9 cellular contexts compared by ENCODE assay signal in the genomic region with DNA sequence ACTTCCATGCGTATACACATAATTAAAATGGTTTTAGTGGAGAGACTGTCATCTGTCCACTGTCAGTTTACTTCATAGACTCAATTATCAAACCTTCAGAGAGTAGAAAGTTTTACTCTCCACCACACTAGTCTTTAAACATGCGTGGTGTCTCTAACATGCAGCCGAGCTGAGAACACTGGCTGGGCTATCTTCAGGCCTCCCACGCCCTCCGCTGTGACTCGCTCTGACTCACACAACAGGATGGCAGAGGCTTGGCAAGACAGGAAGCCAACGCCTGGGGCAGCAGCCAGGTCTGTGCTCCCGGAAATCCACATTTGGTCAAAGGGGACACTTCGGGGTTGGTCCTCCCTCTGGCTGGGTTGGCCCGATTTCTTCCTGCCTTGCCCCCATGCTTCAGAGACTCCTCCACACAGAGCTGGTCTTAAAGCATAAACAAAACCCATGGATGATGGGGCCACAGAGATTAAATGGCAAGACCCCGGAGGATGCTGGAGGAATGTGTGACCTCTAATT. TPM values are rescaled to one million over a fixed set of nuclear protein-coding genes. Genes with fewer than 3 reads are reported as not detected.
DNase-seq lines count a peak whose midpoint lies in the region; ATAC-seq, FAIRE-seq and TF ChIP-seq lines count a peak whose summit lies in the region.
"Had no signal": no experiment of that assay in that cellular context is flagged by ENCODE, and none has a peak within 500 bp of the region (broad histone marks: within the 10 kb centered on the region; RNA-seq: fewer than 3 reads in every experiment).

No MANE protein-coding gene starts in this region.

- H3F3A ChIP-seq in SU-DHL-6 (ENCODE audit: insufficient read depth), result peaks cover 70% of the 10 kb centered on the region

- no peak overlapping the region for H3K4me3 ChIP-seq in AG10803 (ENCODE audit: low read length)
- H3K4me3 ChIP-seq in SU-DHL-6 (ENCODE audit: insufficient read depth, low read length, poor library complexity, severe bottlenecking), result no peak overlapping the region
- H3K4me3 ChIP-seq in right atrium auricular region, result peak overlapping the region in 1 of 2 donors; percentile 21
- no peak overlapping the region for H3K4me3 ChIP-seq in small intestine (ENCODE audit: low read depth in 1 of 2, low read length in 2 of 2)
- H3K4me3 ChIP-seq: HAP-1 had no signal

- H2AFZ ChIP-seq in SU-DHL-6 (ENCODE audit: low read depth, low read length, severe bottlenecking), result no peak overlapping the region

- DNase-seq in AG10803 (ENCODE audit: low read depth) (peak; percentile 95), GM19239 (ENCODE audit: insufficient read length, low spot score) (no peak), right atrium auricular region (ENCODE audit: low spot score) (peak; percentile 97), small intestine (peak; percentile 96), SK-N-DZ (ENCODE audit: low spot score) (no peak)
- peak; percentile 72 for DNase-seq in activated naive CD8-positive, alpha-beta T cell treated with anti-CD3 and anti-CD28 coated beads, Interleukin-2, amount 10 ng/mL, durations not matched to agents 7 days and 5 days

- H3K9me3 ChIP-seq in SU-DHL-6 (ENCODE audit: insufficient read depth, low read length) (no peaks in the 10 kb centered on the region), right atrium auricular region (no peaks in the 10 kb centered on the region), small intestine (ENCODE audit: control insufficient read depth, low read depth) (no peaks in the 10 kb centered on the region)
- H3K9me3 ChIP-seq: HAP-1 had no signal

- H3K4me2 ChIP-seq in SU-DHL-6 (ENCODE audit: low read depth, low read length, poor library complexity, severe bottlenecking), result peak overlapping the region; percentile 98

- H3K4me1 Mint-ChIP-seq in activated naive CD8-positive, alpha-beta T cell treated with anti-CD3 and anti-CD28 coated beads, Interleukin-2, amount 10 ng/mL, durations not matched to agents 7 days and 5 days, result peaks cover 55% of the 10 kb centered on the region

- no peaks in the 10 kb centered on the region for H3K27me3 ChIP-seq in SU-DHL-6 (ENCODE audit: low read length)
- no peaks in the 10 kb centered on the region for H3K27me3 ChIP-seq in right atrium auricular region
- H3K27me3 ChIP-seq in small intestine (ENCODE audit: control insufficient read depth in 2 of 2, insufficient read depth in 2 of 2, low read length in 2 of 2), result no peaks in the 10 kb centered on the region

- peak overlapping the region; percentile 98 for H3K27ac ChIP-seq in SU-DHL-6 (ENCODE audit: low read depth, low read length)
- peak overlapping the region; percentile 79 to 89 for H3K27ac ChIP-seq in right atrium auricular region
- H3K27ac ChIP-seq in small intestine (ENCODE audit: low read depth in 1 of 2, low read length in 1 of 2), result peak overlapping the region; percentile 73 to 94

- WGBS in small intestine, 3 donors, result 18 to 26% (median 21%) methylated on average over 11 of the region's 11 CpGs

- ATAC-seq in HG03460 (IDR thresholded peaks at IDR 0.05; ENCODE audit: unreplicated experiment), result peak; percentile 51
- peak; percentile 79 for ATAC-seq in activated naive CD8-positive, alpha-beta T cell treated with anti-CD3 and anti-CD28 coated beads, Interleukin-2, amount 10 ng/mL, durations not matched to agents 7 days and 5 days (ENCODE audit: low read depth)

- FAIRE-seq in GM19239 (lab: Jason Lieb, UNC), result peak; percentile 88
- no peak for FAIRE-seq in small intestine (lab: Jason Lieb, UNC)

- H3K9ac ChIP-seq in SU-DHL-6 (ENCODE audit: low read length), result peak overlapping the region; percentile 69

- TF ChIP-seq CTCF in AG10803 (conservative IDR thresholded peaks at IDR 0.05; ENCODE audit: low read length) (no peak), SU-DHL-6 (IDR thresholded peaks at IDR 0.05; ENCODE audit: insufficient read depth, low read length, poor library complexity, severe bottlenecking) (no peak), right atrium auricular region (IDR thresholded peaks at IDR 0.05) (no peak)

- peak overlapping the region; percentile 57 for H3K4me3 Mint-ChIP-seq in activated naive CD8-positive, alpha-beta T cell treated with anti-CD3 and anti-CD28 coated beads, Interleukin-2, amount 10 ng/mL, durations not matched to agents 7 days and 5 days

- no peaks in the 10 kb centered on the region for H3K9me3 Mint-ChIP-seq in activated naive CD8-positive, alpha-beta T cell treated with anti-CD3 and anti-CD28 coated beads, Interleukin-2, amount 10 ng/mL, durations not matched to agents 7 days and 5 days

- peaks cover 15% of the 10 kb centered on the region for H3K27me3 Mint-ChIP-seq in activated naive CD8-positive, alpha-beta T cell treated with anti-CD3 and anti-CD28 coated beads, Interleukin-2, amount 10 ng/mL, durations not matched to agents 7 days and 5 days

- H3K4me1 ChIP-seq in right atrium auricular region (peaks cover 0 to 36% of the 10 kb centered on the region in 2 donors), small intestine (ENCODE audit: control insufficient read depth in 2 of 2, insufficient read depth in 1 of 2, low read depth in 1 of 2, low read length in 1 of 2) (peaks cover 8 to 12% of the 10 kb centered on the region in 2 donors)

- H3K36me3 ChIP-seq in SU-DHL-6 (ENCODE audit: low read length), result no peaks in the 10 kb centered on the region
- no peaks in the 10 kb centered on the region for H3K36me3 ChIP-seq in right atrium auricular region
- no peaks in the 10 kb centered on the region for H3K36me3 ChIP-seq in small intestine (ENCODE audit: control insufficient read depth in 2 of 2, insufficient read depth in 2 of 2, low read length in 2 of 2)
- H3K36me3 ChIP-seq: HAP-1 had no signal

- H3K27ac Mint-ChIP-seq in activated naive CD8-positive, alpha-beta T cell treated with anti-CD3 and anti-CD28 coated beads, Interleukin-2, amount 10 ng/mL, durations not matched to agents 7 days and 5 days, result peak overlapping the region; percentile 82

- H4K20me1 ChIP-seq in SU-DHL-6 (ENCODE audit: low read depth, low read length), result no peaks in the 10 kb centered on the region

- no peaks in the 10 kb centered on the region for H3K79me2 ChIP-seq in SU-DHL-6 (ENCODE audit: insufficient read depth, low read length)

- H3K36me3 Mint-ChIP-seq in activated naive CD8-positive, alpha-beta T cell treated with anti-CD3 and anti-CD28 coated beads, Interleukin-2, amount 10 ng/mL, durations not matched to agents 7 days and 5 days, result no peaks in the 10 kb centered on the region

- POLR2A ChIA-PET in activated naive CD8-positive, alpha-beta T cell treated with anti-CD3 and anti-CD28 coated beads, Interleukin-2, amount 10 ng/mL, durations not matched to agents 7 days and 5 days (lab: Charles Lee), result interaction anchor here (1.1 to 3.9 kb wide), 3 partner anchors 19 to 56 kb away, joined by 3 to 20 read pairs (median 6); a partner anchor contains a TSS

- no peaks in the 10 kb centered on the region for H3K9me2 ChIP-seq in SU-DHL-6 (replicated peaks; ENCODE audit: insufficient read depth, low read length)

RNA-seq across cellular contexts. Expression of a gene that starts 22.7 kb away (rescaled TPM):
- total RNA-seq in activated naive CD8-positive, alpha-beta T cell treated with anti-CD3 and anti-CD28 coated beads, Interleukin-2, amount 10 ng/mL, durations not matched to agents 7 days and 5 days, result 10 to 100 TPM; 17.8 to 18.8 TPM
- total RNA-seq in right atrium auricular region, result 10 to 100 TPM; 40.2 to 47.3 TPM
- 10 to 100 TPM; 42.8 to 69.2 (median 68.4) TPM for polyA plus RNA-seq in small intestine
- 52.3 and 55.7 TPM in 2 replicates for polyA plus RNA-seq in SK-N-DZ (2014; cell fraction: cytosol; rRNA removed)
- 20.8 and 28.7 TPM in 2 replicates for polyA plus RNA-seq in SK-N-DZ (2014; cell fraction: nucleus; rRNA removed)

RNA-seq across cellular contexts. Expression of a gene that starts 55.8 kb away (rescaled TPM):
- 10 to 100 TPM; 35.7 to 36.3 TPM for total RNA-seq in activated naive CD8-positive, alpha-beta T cell treated with anti-CD3 and anti-CD28 coated beads, Interleukin-2, amount 10 ng/mL, durations not matched to agents 7 days and 5 days
- 10 to 100 TPM; 20.0 to 24.6 TPM for total RNA-seq in right atrium auricular region
- 10 to 100 TPM in 1 of 3 donors, 1 to 10 TPM in 2; 6.0 to 25.5 (median 9.2) TPM for polyA plus RNA-seq in small intestine
- 2.3 and 2.8 TPM in 2 replicates for polyA plus RNA-seq in SK-N-DZ (2014; cell fraction: cytosol; rRNA removed)
- polyA plus RNA-seq in SK-N-DZ (2014; cell fraction: nucleus; rRNA removed), result 3.0 and 6.1 TPM in 2 replicates

Comparison
In these comparisons a context has a peak if more than half of its experiments do, and no peak if none do; other contexts are left out.
1. DNase-seq: peak in AG10803 (single experiment), activated naive CD8-positive, alpha-beta T cell treated with anti-CD3 and anti-CD28 coated beads, Interleukin-2, amount 10 ng/mL, durations not matched to agents 7 days and 5 days (single experiment), right atrium auricular region (single experiment) and small intestine (single experiment); none in GM19239 (single experiment) and SK-N-DZ (single experiment).
2. Peak in every context shown above with its lines, with median percentiles within 50 percentile points of each other: H3K27ac ChIP-seq.